1 cellular context compared by ENCODE assay signal in genomic region chr18:9952633-9953416, GRCh38.
TF ChIP-seq lines count a peak whose summit lies in the region.

No MANE protein-coding gene starts in this region.

TF ChIP-seq in K562, 482 proteins besides CTCF, POLR2A, EP300 and RAD21 (continued from another document and continues in another):
- no peak for TF ChIP-seq CTCFL (IDR thresholded peaks at IDR 0.05; ENCODE audit: borderline replicate concordance, insufficient read depth, low read depth, low read length, poor library complexity, severe bottlenecking)
- TF ChIP-seq RUNX1 (IDR thresholded peaks at IDR 0.05; ENCODE audit: low read depth) = no peak
- TF ChIP-seq MGA (IDR thresholded peaks at IDR 0.05) = peak; percentile 38
- TF ChIP-seq PML (IDR thresholded peaks at IDR 0.05; ENCODE audit: low read length) = peak; percentile 73
- peak; percentile 74 for TF ChIP-seq PKNOX1 (IDR thresholded peaks at IDR 0.05)
- TF ChIP-seq KLF1 (tag; IDR thresholded peaks at IDR 0.05) = no peak
- TF ChIP-seq BRD9 (IDR thresholded peaks at IDR 0.05; ENCODE audit: low read depth, partially characterized antibody) = peak; percentile 55
- TF ChIP-seq ZBTB33 (CRISPR knock-in tag; IDR thresholded peaks at IDR 0.05) = no peak
- no peak for TF ChIP-seq SP2 (IDR thresholded peaks at IDR 0.05; ENCODE audit: extremely low read depth, low read depth, low read length, poor library complexity, severe bottlenecking)
- peak; percentile 70 for TF ChIP-seq JUND (IDR thresholded peaks at IDR 0.05; ENCODE audit: borderline replicate concordance, low read depth, low read length)
- TF ChIP-seq JUND (tag; IDR thresholded peaks at IDR 0.05; ENCODE audit: borderline replicate concordance, low read depth, low read length) = no peak; the same call in 1 of the 3 replicates
- no peak for TF ChIP-seq PHF8 (IDR thresholded peaks at IDR 0.05; ENCODE audit: borderline replicate concordance, low read length)
- no peak for TF ChIP-seq NR4A1 (CRISPR knock-in tag; IDR thresholded peaks at IDR 0.05)
- 0 out of 2 replicates have a peak, but pooled peaks have one; percentile 23 for TF ChIP-seq NR4A1 (tag; IDR thresholded peaks at IDR 0.05)
- no peak for TF ChIP-seq ZBTB8A (IDR thresholded peaks at IDR 0.05; ENCODE audit: partially characterized antibody)
- TF ChIP-seq ZSCAN32 (CRISPR knock-in tag; IDR thresholded peaks at IDR 0.05) = no peak
- TF ChIP-seq SMC3 (conservative IDR thresholded peaks at IDR 0.05; ENCODE audit: insufficient read depth, low read depth, low read length) = no peak
- TF ChIP-seq U2AF2 (optimal IDR thresholded peaks at IDR 0.05; ENCODE audit: low read depth, low read length) = no peak
- TF ChIP-seq RBFOX2 (IDR thresholded peaks at IDR 0.05; ENCODE audit: low read depth, low read length) = peak; percentile 47; the same call in 1 of the 2 replicates
- no peak for TF ChIP-seq TARDBP (IDR thresholded peaks at IDR 0.05)
- TF ChIP-seq ZNF282 (CRISPR knock-in tag; IDR thresholded peaks at IDR 0.05) = no peak
- no peak for TF ChIP-seq EZH2 (IDR thresholded peaks at IDR 0.05; ENCODE audit: borderline replicate concordance, low read depth, low read length)
- no peak for TF ChIP-seq NR3C1 (CRISPR knock-in tag; IDR thresholded peaks at IDR 0.05)
- peak; percentile 49; the same call in 1 of the 2 replicates for TF ChIP-seq ZBTB2 (IDR thresholded peaks at IDR 0.05)
- TF ChIP-seq ZNF655 (CRISPR knock-in tag; IDR thresholded peaks at IDR 0.05) = no peak
- TF ChIP-seq ZNF707 (CRISPR knock-in tag; conservative IDR thresholded peaks at IDR 0.05) = no peak
- no peak for TF ChIP-seq PRMT5 (CRISPR knock-in tag; IDR thresholded peaks at IDR 0.05)
- TF ChIP-seq ZNF764 (CRISPR knock-in tag; IDR thresholded peaks at IDR 0.05; ENCODE audit: low read depth) = no peak
- no peak for TF ChIP-seq ZNF280B (CRISPR knock-in tag; IDR thresholded peaks at IDR 0.05)
- no peak for TF ChIP-seq ELF1 (tag; IDR thresholded peaks at IDR 0.05)
- no peak for TF ChIP-seq PYGO2 (tag; IDR thresholded peaks at IDR 0.05)
- TF ChIP-seq ZNF717 (CRISPR knock-in tag; IDR thresholded peaks at IDR 0.05) = no peak
- peak; percentile 91 for TF ChIP-seq ZNF24 (IDR thresholded peaks at IDR 0.05)
- TF ChIP-seq ZNF639 (CRISPR knock-in tag; conservative IDR thresholded peaks at IDR 0.05 in 1 of 2, IDR thresholded peaks at IDR 0.05 in 1 of 2) = peak in 1 of 2 experiments; percentile 79; a peak in 2 of 4 replicates
